In the genomic region with DNA sequence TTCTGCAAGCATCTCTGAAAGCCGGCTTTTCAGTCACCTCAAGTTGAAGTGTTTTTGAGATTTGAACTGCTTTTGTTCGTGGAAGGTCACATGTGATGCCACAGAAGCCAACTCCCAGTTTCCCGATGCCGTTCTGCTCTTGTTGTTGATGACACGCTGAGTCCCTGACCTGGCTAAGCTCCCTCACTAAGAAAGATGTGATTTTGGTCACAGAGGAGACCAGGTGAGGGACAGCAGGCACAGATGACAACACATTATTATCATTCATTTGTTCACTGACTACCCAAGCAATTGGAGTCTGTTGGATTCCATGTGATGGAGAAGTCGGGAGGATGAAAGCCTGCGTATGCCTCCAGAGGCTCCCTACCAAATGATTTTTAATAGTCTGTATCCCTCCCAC, we compare ENCODE assay signal across 32 cellular contexts.
"Had no signal": no experiment of that assay in that cellular context is flagged by ENCODE, and none has a peak within 500 bp of the region (broad histone marks: within the 10 kb centered on the region; RNA-seq: fewer than 3 reads in every experiment).

No MANE protein-coding gene starts in this region.

- H3K27ac Mint-ChIP-seq: activated CD4-positive, alpha-beta memory T cell treated with anti-CD3 and anti-CD28 coated beads, Interleukin-2, amount 10 ng/mL, durations not matched to agents 7 days and 5 days; activated CD4-positive, alpha-beta T cell treated with anti-CD3 and anti-CD28 coated beads for 36 hours; activated CD4-positive, alpha-beta T cell treated with anti-CD3 and anti-CD28 coated beads, Interleukin-2, amount 10 ng/mL, durations not matched to agents 24 days and 14 days; activated naive CD4-positive, alpha-beta T cell treated with anti-CD3 and anti-CD28 coated beads, Interleukin-2, amount 10 ng/mL, durations not matched to agents 7 days and 5 days; activated naive CD4-positive, alpha-beta T cell treated with anti-CD3 and anti-CD28 coated beads, Interleukin-2, amount 50 U/mL, for 72 hours; activated naive CD8-positive, alpha-beta T cell treated with anti-CD3 and anti-CD28 coated beads, Interleukin-2, amount 10 ng/mL, durations not matched to agents 7 days and 5 days; activated T-cell treated with anti-CD3 and anti-CD28 coated beads, Interleukin-2, amount 50 U/mL, for 24 hours; activated T-cell treated with anti-CD3 and anti-CD28 coated beads, Interleukin-2, amount 50 U/mL, for 72 hours; dendritic cell treated with granulocyte-macrophage colony-stimulating factor and Interleukin-4, amounts not matched to agents 40 ng/mL and 50 ng/mL, for 4 days; T-helper 17 cell; T-helper 2 cell treated with Interferon-gamma antibody and Interleukin-4, amounts not matched to agents 5 μg/mL and 100 μg/mL, for 36 hours had no signal

- ATAC-seq: activated CD4-positive, alpha-beta T cell treated with anti-CD3 and anti-CD28 coated beads for 36 hours; activated naive CD4-positive, alpha-beta T cell treated with anti-CD3 and anti-CD28 coated beads, Interleukin-2, amount 50 U/mL, for 72 hours; activated T-cell treated with anti-CD3 and anti-CD28 coated beads, Interleukin-2, amount 50 U/mL, for 72 hours; heart left ventricle; T-helper 17 cell had no signal

- H3K27me3 Mint-ChIP-seq: activated CD4-positive, alpha-beta memory T cell treated with anti-CD3 and anti-CD28 coated beads, Interleukin-2, amount 10 ng/mL, durations not matched to agents 7 days and 5 days; activated CD4-positive, alpha-beta T cell treated with anti-CD3 and anti-CD28 coated beads for 36 hours; activated CD4-positive, alpha-beta T cell treated with anti-CD3 and anti-CD28 coated beads, Interleukin-2, amount 10 ng/mL, durations not matched to agents 24 days and 14 days; activated naive CD4-positive, alpha-beta T cell treated with anti-CD3 and anti-CD28 coated beads, Interleukin-2, amount 10 ng/mL, durations not matched to agents 7 days and 5 days; activated naive CD8-positive, alpha-beta T cell treated with anti-CD3 and anti-CD28 coated beads, Interleukin-2, amount 10 ng/mL, durations not matched to agents 7 days and 5 days; activated T-cell treated with anti-CD3 and anti-CD28 coated beads, Interleukin-2, amount 50 U/mL, for 24 hours; dendritic cell treated with granulocyte-macrophage colony-stimulating factor and Interleukin-4, amounts not matched to agents 40 ng/mL and 50 ng/mL, for 4 days; T-helper 17 cell had no signal

- H3K4me3 ChIP-seq: ascending aorta, breast epithelium, cardiac muscle cell, coronary artery, dorsolateral prefrontal cortex, esophagus squamous epithelium, heart left ventricle had no signal

- H3K4me1 ChIP-seq: ascending aorta, breast epithelium, esophagus squamous epithelium, heart left ventricle had no signal

- H3K9me3 ChIP-seq: ascending aorta, esophagus squamous epithelium had no signal

- H3K27me3 ChIP-seq: ascending aorta, breast epithelium, cardiac muscle cell, esophagus squamous epithelium, heart left ventricle had no signal

- H3K27ac ChIP-seq: ascending aorta, breast epithelium, cardiac muscle cell, coronary artery, dorsolateral prefrontal cortex, esophagus squamous epithelium, heart left ventricle had no signal

- H3K36me3 ChIP-seq: ascending aorta, breast epithelium, cardiac muscle cell, esophagus squamous epithelium, heart left ventricle had no signal

- H3K36me3 Mint-ChIP-seq: activated naive CD4-positive, alpha-beta T cell treated with anti-CD3 and anti-CD28 coated beads, Interleukin-2, amount 10 ng/mL, durations not matched to agents 7 days and 5 days; activated naive CD8-positive, alpha-beta T cell treated with anti-CD3 and anti-CD28 coated beads, Interleukin-2, amount 10 ng/mL, durations not matched to agents 7 days and 5 days; brain had no signal

- H3K4me3 Mint-ChIP-seq: activated CD4-positive, alpha-beta memory T cell treated with anti-CD3 and anti-CD28 coated beads, Interleukin-2, amount 10 ng/mL, durations not matched to agents 7 days and 5 days; activated CD4-positive, alpha-beta T cell treated with anti-CD3 and anti-CD28 coated beads for 36 hours; activated CD4-positive, alpha-beta T cell treated with anti-CD3 and anti-CD28 coated beads, Interleukin-2, amount 10 ng/mL, durations not matched to agents 24 days and 14 days; activated naive CD4-positive, alpha-beta T cell treated with anti-CD3 and anti-CD28 coated beads, Interleukin-2, amount 10 ng/mL, durations not matched to agents 7 days and 5 days; activated naive CD8-positive, alpha-beta T cell treated with anti-CD3 and anti-CD28 coated beads, Interleukin-2, amount 10 ng/mL, durations not matched to agents 7 days and 5 days; activated T-cell treated with anti-CD3 and anti-CD28 coated beads, Interleukin-2, amount 50 U/mL, for 24 hours; activated T-cell treated with anti-CD3 and anti-CD28 coated beads, Interleukin-2, amount 50 U/mL, for 72 hours; brain; dendritic cell treated with granulocyte-macrophage colony-stimulating factor and Interleukin-4, amounts not matched to agents 40 ng/mL and 50 ng/mL, for 4 days; T-helper 17 cell; T-helper 2 cell treated with Interferon-gamma antibody and Interleukin-4, amounts not matched to agents 5 μg/mL and 100 μg/mL, for 36 hours had no signal

- H3K4me1 Mint-ChIP-seq: activated CD4-positive, alpha-beta memory T cell treated with anti-CD3 and anti-CD28 coated beads, Interleukin-2, amount 10 ng/mL, durations not matched to agents 7 days and 5 days; activated CD4-positive, alpha-beta T cell treated with anti-CD3 and anti-CD28 coated beads for 36 hours; activated CD4-positive, alpha-beta T cell treated with anti-CD3 and anti-CD28 coated beads, Interleukin-2, amount 10 ng/mL, durations not matched to agents 24 days and 14 days; activated naive CD4-positive, alpha-beta T cell treated with anti-CD3 and anti-CD28 coated beads, Interleukin-2, amount 10 ng/mL, durations not matched to agents 7 days and 5 days; activated naive CD8-positive, alpha-beta T cell treated with anti-CD3 and anti-CD28 coated beads, Interleukin-2, amount 10 ng/mL, durations not matched to agents 7 days and 5 days; T-helper 17 cell had no signal

- DNase-seq: activated CD4-positive, alpha-beta memory T cell treated with anti-CD3 and anti-CD28 coated beads, Interleukin-2, amount 10 ng/mL, durations not matched to agents 7 days and 5 days; activated CD4-positive, alpha-beta T cell treated with anti-CD3 and anti-CD28 coated beads for 36 hours; activated CD4-positive, alpha-beta T cell treated with anti-CD3 and anti-CD28 coated beads, Interleukin-2, amount 10 ng/mL, durations not matched to agents 24 days and 14 days; activated CD4-positive, alpha-beta T cell treated with anti-CD3 and anti-CD28 coated beads, Interleukin-2, amount 50 U/mL, for 4 hours; activated CD4-positive, CD25-positive, alpha-beta regulatory T cell; activated CD4-positive, CD25-positive, alpha-beta regulatory T cell treated with anti-CD3 and anti-CD28 coated beads, Interleukin-2, amount 50 U/mL, for 72 hours; activated CD8-positive, alpha-beta memory T cell treated with anti-CD3 and anti-CD28 coated beads, Interleukin-2, amount 50 U/mL, for 48 hours; activated gamma-delta T cell; activated naive CD4-positive, alpha-beta T cell; activated naive CD4-positive, alpha-beta T cell treated with anti-CD3 and anti-CD28 coated beads, Interleukin-2, amount 10 ng/mL, durations not matched to agents 7 days and 5 days; activated naive CD8-positive, alpha-beta T cell treated with anti-CD3 and anti-CD28 coated beads, Interleukin-2, amount 10 ng/mL, durations not matched to agents 7 days and 5 days; activated T-cell treated with anti-CD3 and anti-CD28 coated beads for 4 hours; activated T-cell treated with anti-CD3 and anti-CD28 coated beads, Interleukin-2, amount 50 U/mL, for 24 hours; activated T-cell treated with anti-CD3 and anti-CD28 coated beads, Interleukin-2, amount 50 U/mL, for 72 hours; central memory CD4-positive, alpha-beta T cell; effector memory CD4-positive, alpha-beta T cell; erythroblast; esophagus squamous epithelium; foreskin melanocyte; heart left ventricle; hypothalamus; T-helper 17 cell; T1000 had no signal
